Comparison of ENCODE assay signal across 1 cellular context in the genomic region with DNA sequence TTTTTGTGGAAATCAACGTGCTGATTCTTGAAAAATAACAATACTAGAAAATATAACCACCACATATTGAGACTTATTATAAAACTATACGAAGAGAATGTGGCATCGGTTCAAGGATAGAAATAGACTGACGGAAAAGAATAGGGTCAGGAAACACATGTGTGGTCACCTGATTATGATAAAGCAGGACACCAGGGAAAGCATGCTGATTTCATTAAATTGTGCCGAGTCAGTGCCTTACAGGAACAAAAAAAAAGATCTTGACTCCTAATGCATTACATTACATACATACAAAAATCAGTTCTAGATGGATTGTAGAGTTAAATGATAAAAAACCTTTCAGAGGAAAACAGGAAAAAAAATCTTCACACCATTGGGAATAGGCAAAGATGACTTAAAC.
A peak's percentile ranks its signal among the peaks of the same experiment; 100 is the strongest.
TF ChIP-seq lines count a peak whose summit lies in the region.

No MANE protein-coding gene starts in this region.

TF ChIP-seq in K562, 482 proteins besides CTCF, POLR2A, EP300 and RAD21:
- TF ChIP-seq, protein P1, sequence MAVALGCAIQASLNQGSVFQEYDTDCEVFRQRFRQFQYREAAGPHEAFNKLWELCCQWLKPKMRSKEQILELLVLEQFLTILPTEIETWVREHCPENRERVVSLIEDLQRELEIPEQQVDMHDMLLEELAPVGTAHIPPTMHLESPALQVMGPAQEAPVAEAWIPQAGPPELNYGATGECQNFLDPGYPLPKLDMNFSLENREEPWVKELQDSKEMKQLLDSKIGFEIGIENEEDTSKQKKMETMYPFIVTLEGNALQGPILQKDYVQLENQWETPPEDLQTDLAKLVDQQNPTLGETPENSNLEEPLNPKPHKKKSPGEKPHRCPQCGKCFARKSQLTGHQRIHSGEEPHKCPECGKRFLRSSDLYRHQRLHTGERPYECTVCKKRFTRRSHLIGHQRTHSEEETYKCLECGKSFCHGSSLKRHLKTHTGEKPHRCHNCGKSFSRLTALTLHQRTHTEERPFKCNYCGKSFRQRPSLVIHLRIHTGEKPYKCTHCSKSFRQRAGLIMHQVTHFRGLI (CRISPR knock-in tag; IDR thresholded peaks at IDR 0.05) = no peak
- TF ChIP-seq EP400 (IDR thresholded peaks at IDR 0.05) = 0 out of 2 replicates have a peak, but pooled peaks have one; percentile 12
- TF ChIP-seq C11orf30 (IDR thresholded peaks at IDR 0.05; ENCODE audit: low read depth) = peak; percentile 83
- TF ChIP-seq POLR2H (tag; IDR thresholded peaks at IDR 0.05; ENCODE audit: low read depth) = 0 out of 2 replicates have a peak, but pooled peaks have one; percentile 23
- TF ChIP-seq NCOA2 (IDR thresholded peaks at IDR 0.05; ENCODE audit: partially characterized antibody in 2 of 2) = no peak
- TF ChIP-seq SAFB2 (IDR thresholded peaks at IDR 0.05; ENCODE audit: borderline replicate concordance, low read depth, low read length, severe bottlenecking) = no peak
- peak; percentile 90 for TF ChIP-seq ZNF316 (IDR thresholded peaks at IDR 0.05)
- TF ChIP-seq BCL6 (CRISPR knock-in tag; IDR thresholded peaks at IDR 0.05) = no peak
- peak; percentile 51; the same call in 1 of the 2 replicates for TF ChIP-seq MAFF (IDR thresholded peaks at IDR 0.05; ENCODE audit: low read length)
- TF ChIP-seq RBFOX2 (IDR thresholded peaks at IDR 0.05; ENCODE audit: low read depth, low read length) = no peak
- TF ChIP-seq, protein P2, sequence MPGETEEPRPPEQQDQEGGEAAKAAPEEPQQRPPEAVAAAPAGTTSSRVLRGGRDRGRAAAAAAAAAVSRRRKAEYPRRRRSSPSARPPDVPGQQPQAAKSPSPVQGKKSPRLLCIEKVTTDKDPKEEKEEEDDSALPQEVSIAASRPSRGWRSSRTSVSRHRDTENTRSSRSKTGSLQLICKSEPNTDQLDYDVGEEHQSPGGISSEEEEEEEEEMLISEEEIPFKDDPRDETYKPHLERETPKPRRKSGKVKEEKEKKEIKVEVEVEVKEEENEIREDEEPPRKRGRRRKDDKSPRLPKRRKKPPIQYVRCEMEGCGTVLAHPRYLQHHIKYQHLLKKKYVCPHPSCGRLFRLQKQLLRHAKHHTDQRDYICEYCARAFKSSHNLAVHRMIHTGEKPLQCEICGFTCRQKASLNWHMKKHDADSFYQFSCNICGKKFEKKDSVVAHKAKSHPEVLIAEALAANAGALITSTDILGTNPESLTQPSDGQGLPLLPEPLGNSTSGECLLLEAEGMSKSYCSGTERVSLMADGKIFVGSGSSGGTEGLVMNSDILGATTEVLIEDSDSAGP (CRISPR knock-in tag; IDR thresholded peaks at IDR 0.05) = no peak
- TF ChIP-seq NFE2 (IDR thresholded peaks at IDR 0.05; ENCODE audit: low read depth) = peak; percentile 64
- TF ChIP-seq MAFK (IDR thresholded peaks at IDR 0.05; ENCODE audit: low read length) = peak; percentile 48; the same call in 1 of the 2 replicates
- TF ChIP-seq MAFG (tag; conservative IDR thresholded peaks at IDR 0.05) = peak; percentile 78
- TF ChIP-seq ZFX (CRISPR knock-in tag; IDR thresholded peaks at IDR 0.05) = no peak
